In the genomic region with DNA sequence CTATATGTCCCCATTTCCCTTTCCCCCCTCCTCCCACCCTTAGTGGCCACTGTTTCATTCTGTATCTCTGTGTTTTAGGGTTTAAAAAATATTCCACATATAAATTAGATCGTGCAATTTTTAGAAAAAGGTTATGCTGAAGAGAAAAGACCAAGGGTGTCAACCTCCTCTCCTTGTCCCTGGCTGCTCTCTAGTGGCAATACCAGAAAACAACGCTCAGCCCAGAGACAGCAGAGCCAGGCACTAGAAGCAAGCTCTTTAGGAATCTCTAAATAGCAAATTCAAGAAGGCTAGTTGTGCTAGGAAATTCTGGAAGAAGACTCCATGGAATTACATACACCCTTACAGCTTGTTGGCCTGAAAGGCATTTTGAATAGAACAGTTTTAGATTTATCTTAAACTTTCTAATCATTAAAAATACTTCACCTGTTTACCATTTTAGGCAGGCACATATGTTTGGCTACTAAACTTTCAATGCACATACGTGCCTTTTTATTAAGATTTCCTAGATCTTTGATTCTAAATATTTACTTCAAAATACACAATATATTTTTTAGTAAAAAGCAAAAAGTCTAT, we compare ENCODE assay signal across 8 cellular contexts. TPM values are rescaled to one million over a fixed set of nuclear protein-coding genes. Genes with fewer than 3 reads are reported as not detected.
DNase-seq lines count a peak whose midpoint lies in the region; ATAC-seq and TF ChIP-seq lines count a peak whose summit lies in the region.

No MANE protein-coding gene starts in this region.

- TF ChIP-seq POLR2A in Peyer's patch (IDR thresholded peaks at IDR 0.05) = no peak

- intact Hi-C loops in A673 (cut with micrococcal nuclease; ENCODE audit: unreplicated experiment) = loop anchor here (2.0 to 5.0 kb wide), 3 partner anchors 407 to 889 kb away; no protein-coding TSS in a partner anchor

- no peaks in the 10 kb centered on the region for H3K27me3 ChIP-seq in A673 (replicated peaks; ENCODE audit: insufficient read depth, low read depth, low read length, poor library complexity)
- H3K27me3 ChIP-seq in GM06990 (replicated peaks; ENCODE audit: control insufficient read depth, insufficient read depth, low read length) = no peaks in the 10 kb centered on the region
- H3K27me3 ChIP-seq in cardiac muscle cell = no peaks in the 10 kb centered on the region
- no peaks in the 10 kb centered on the region for H3K27me3 ChIP-seq in Peyer's patch

- H3K4me3 ChIP-seq in A673 (ENCODE audit: low read depth, low read length, poor library complexity, severe bottlenecking) (no peak overlapping the region), GM06990 (replicated peaks; ENCODE audit: low read depth, low read length) (no peak overlapping the region), cardiac muscle cell (no peak overlapping the region), Peyer's patch (no peak overlapping the region)

- H3K36me3 ChIP-seq in A673 (ENCODE audit: insufficient read depth, low read length, poor library complexity, severe bottlenecking) (no peaks in the 10 kb centered on the region), GM06990 (ENCODE audit: control insufficient read depth, insufficient read depth, low read length) (no peaks in the 10 kb centered on the region), cardiac muscle cell (no peaks in the 10 kb centered on the region), Peyer's patch (no peaks in the 10 kb centered on the region)

- H3K36me3 Mint-ChIP-seq in activated T-cell treated with anti-CD3 and anti-CD28 coated beads, Interleukin-2, amount 50 U/mL, for 4 hours (ENCODE audit: insufficient read depth) = no peaks in the 10 kb centered on the region

- H3K9me3 Mint-ChIP-seq in activated T-cell treated with anti-CD3 and anti-CD28 coated beads, Interleukin-2, amount 50 U/mL, for 4 hours = no peaks in the 10 kb centered on the region

- no peak overlapping the region for H3K27ac ChIP-seq in A673 (ENCODE audit: low read depth, low read length, poor library complexity, severe bottlenecking)
- no peak overlapping the region for H3K27ac ChIP-seq in cardiac muscle cell
- no peak overlapping the region for H3K27ac ChIP-seq in Peyer's patch

- DNase-seq in A673 (ENCODE audit: low spot score) (peak; percentile 65), GM06990 (ENCODE audit: extremely low read depth, insufficient read length) (no peak), NCI-H2107 treated with DMSO at 0.1 percent for 48 hours (lab: John Stamatoyannopoulos, UW; ENCODE audit: unreplicated experiment) (peak; percentile 1), cardiac muscle cell (ENCODE audit: low read depth in 1 of 2, low spot score in 1 of 2) (peak; percentile 76 to 83), retina (peak; percentile 44), Peyer's patch (no peak)
- peak; percentile 36 for DNase-seq in activated T-cell treated with anti-CD3 and anti-CD28 coated beads, Interleukin-2, amount 50 U/mL, for 4 hours

- TF ChIP-seq CTCF in A673 (conservative IDR thresholded peaks at IDR 0.05; ENCODE audit: low read depth, low read length) (peak; percentile 74), GM06990 (IDR thresholded peaks at IDR 0.05; ENCODE audit: insufficient read depth, low read length, poor library complexity, severe bottlenecking) (peak; percentile 78), cardiac muscle cell (IDR thresholded peaks at IDR 0.05; ENCODE audit: low read depth, low read length) (peak; percentile 83), Peyer's patch (IDR thresholded peaks at IDR 0.05) (peak in 3 of 6 experiments; percentile 31 to 34 (median 32))

- BruUV-seq in A673 (replicated peaks; lab: Mats Ljungman, UMichigan) = no TSS peak

- no peak overlapping the region for H3K4me3 Mint-ChIP-seq in activated T-cell treated with anti-CD3 and anti-CD28 coated beads, Interleukin-2, amount 50 U/mL, for 4 hours

- no peaks in the 10 kb centered on the region for H3K4me1 Mint-ChIP-seq in activated T-cell treated with anti-CD3 and anti-CD28 coated beads, Interleukin-2, amount 50 U/mL, for 4 hours (ENCODE audit: low read depth)

- H3K4me1 ChIP-seq in A673 (ENCODE audit: insufficient read depth, low read length, poor library complexity, severe bottlenecking) (no peaks in the 10 kb centered on the region), cardiac muscle cell (ENCODE audit: low read depth) (peaks cover 22% of the 10 kb centered on the region), Peyer's patch (no peaks in the 10 kb centered on the region)

- peak; percentile 76 for ATAC-seq in HG02571 (IDR thresholded peaks at IDR 0.05; ENCODE audit: unreplicated experiment)
- peak in 1 of 2 donors; percentile 66 for ATAC-seq in activated T-cell treated with anti-CD3 and anti-CD28 coated beads, Interleukin-2, amount 50 U/mL, for 4 hours

- H3K9me3 ChIP-seq in A673 (ENCODE audit: low read depth, low read length, poor library complexity, severe bottlenecking) (no peaks in the 10 kb centered on the region), cardiac muscle cell (ENCODE audit: low read depth) (no peaks in the 10 kb centered on the region), Peyer's patch (no peaks in the 10 kb centered on the region)

- CTCF ChIA-PET in A673 (lab: Charles Lee) = interaction anchor here (0.5 to 0.8 kb wide), 4 partner anchors 120 to 776 kb away, joined by 3 to 7 read pairs (median 4); no protein-coding TSS in a partner anchor

- POLR2A ChIA-PET in A673 (lab: Charles Lee; ENCODE audit: low non-redundant PET) = interaction anchor here (0.5 to 0.7 kb wide), 2 partner anchors 163 to 1548 kb away, joined by 3 to 5 read pairs; no protein-coding TSS in a partner anchor

- H3K27me3 Mint-ChIP-seq in activated T-cell treated with anti-CD3 and anti-CD28 coated beads, Interleukin-2, amount 50 U/mL, for 4 hours (ENCODE audit: low read depth) = peaks cover 6% of the 10 kb centered on the region

RNA-seq across cellular contexts. Expression of a gene that starts 35.1 kb away (rescaled TPM):
- total RNA-seq in A673 (2021) = 0.34 TPM in 1 of 2 replicates, not detected in the other
- total RNA-seq in activated T-cell treated with anti-CD3 and anti-CD28 coated beads, Interleukin-2, amount 50 U/mL, for 4 hours = 1 to 10 TPM; 2.4 to 4.1 (median 2.8) TPM
- total RNA-seq in cardiac muscle cell = 19.8 and 25.4 TPM in 2 replicates
- polyA plus RNA-seq in cardiac muscle cell = 21.3 and 46.3 TPM in 2 replicates
- 10 to 100 TPM in 3 of 4 donors, 1 to 10 TPM in 1; 1.9 to 66.8 (median 12.3) TPM for total RNA-seq in Peyer's patch

Comparison
In these comparisons a context has a peak if more than half of its experiments do, and no peak if none do; other contexts are left out.
1. DNase-seq: peak in A673 (single experiment), NCI-H2107 treated with DMSO at 0.1 percent for 48 hours (single experiment), activated T-cell treated with anti-CD3 and anti-CD28 coated beads, Interleukin-2, amount 50 U/mL, for 4 hours (single experiment), cardiac muscle cell (2 of 2) and retina (single experiment); none in GM06990 (single experiment) and Peyer's patch (0 of 3).